Comparison of ENCODE assay signal across 25 cellular contexts in the genomic region with DNA sequence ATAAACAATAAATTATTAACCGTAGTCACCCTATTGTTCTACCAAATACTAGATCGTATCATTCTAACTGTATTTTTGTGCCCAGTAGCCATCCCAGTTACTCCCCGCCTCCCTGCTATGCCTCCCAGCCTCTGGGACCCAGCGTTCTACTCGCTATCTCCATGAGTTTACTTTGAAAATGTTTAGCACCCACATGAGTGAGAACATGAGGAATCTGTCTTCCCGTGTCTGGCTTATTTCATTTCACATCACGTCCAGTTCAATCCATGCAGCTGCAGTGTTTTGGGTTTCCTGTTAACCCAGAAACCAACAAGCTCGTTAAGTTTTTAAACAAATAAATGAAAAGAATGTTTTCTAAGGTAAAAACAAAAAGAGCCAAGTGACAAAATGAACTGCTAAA.
DNase-seq lines count a peak whose midpoint lies in the region; ATAC-seq, FAIRE-seq and TF ChIP-seq lines count a peak whose summit lies in the region.
"Had no signal": no experiment of that assay in that cellular context is flagged by ENCODE, and none has a peak within 500 bp of the region (broad histone marks: within the 10 kb centered on the region; RNA-seq: fewer than 3 reads in every experiment).

No MANE protein-coding gene starts in this region.

- CTCF ChIA-PET in A549 (lab: Yijun Ruan, JAX), result no interaction called here
- CTCF ChIA-PET in PC-9 (lab: Charles Lee), result no interaction called here

- no peaks in the 10 kb centered on the region for H3K9me3 ChIP-seq in A549
- no peaks in the 10 kb centered on the region for H3K9me3 ChIP-seq in hepatocyte (ENCODE audit: low read depth)
- no peaks in the 10 kb centered on the region for H3K9me3 ChIP-seq in PC-9 (ENCODE audit: insufficient read depth, low read depth)
- H3K9me3 ChIP-seq: body of pancreas, tibial artery had no signal

- TF ChIP-seq CTCF in A549 (IDR thresholded peaks at IDR 0.05) (no peak), coronary artery (IDR thresholded peaks at IDR 0.05) (no peak), hepatocyte (IDR thresholded peaks at IDR 0.05; ENCODE audit: poor library complexity) (no peak), progenitor cell of endocrine pancreas (IDR thresholded peaks at IDR 0.05; ENCODE audit: unreplicated experiment) (no peak), PC-9 (conservative IDR thresholded peaks at IDR 0.05) (no peak)

- TF ChIP-seq RAD21 in A549 (conservative IDR thresholded peaks at IDR 0.05 in 1 of 2, IDR thresholded peaks at IDR 0.05 in 1 of 2), result no peak

- BruUV-seq in PC-9 (replicated peaks; lab: Mats Ljungman, UMichigan), result no TSS peak

- H3K4me3 ChIP-seq in A549 (no peak overlapping the region), coronary artery (no peak overlapping the region), hepatocyte (no peak overlapping the region), PC-9 (no peak overlapping the region)
- H3K4me3 ChIP-seq: body of pancreas, tibial artery had no signal

- peaks cover 20% of the 10 kb centered on the region for H3K36me3 Mint-ChIP-seq in progenitor cell of endocrine pancreas (ENCODE audit: insufficient read depth)
- H3K36me3 Mint-ChIP-seq: natural killer cell had no signal

- no peak overlapping the region for H3K4me3 Mint-ChIP-seq in progenitor cell of endocrine pancreas (ENCODE audit: low read depth)
- H3K4me3 Mint-ChIP-seq: activated B cell treated with CpG ODN at 0.5 μM for 24 hours; activated CD8-positive, alpha-beta memory T cell treated with anti-CD3 and anti-CD28 coated beads, Interleukin-2, amount 10 ng/mL, durations not matched to agents 7 days and 5 days; activated naive CD8-positive, alpha-beta T cell treated with anti-CD3 and anti-CD28 coated beads, Interleukin-2, amount 50 U/mL, for 24 hours; CD4-positive, alpha-beta memory T cell; natural killer cell; stimulated activated naive CD8-positive, alpha-beta T cell treated with anti-CD3 and anti-CD28 coated beads, Interleukin-15, Interleukin-2, amounts not matched to agents 100 ng/mL and 50 ng/mL, for 24 hours had no signal

- no peaks in the 10 kb centered on the region for H3K27me3 Mint-ChIP-seq in progenitor cell of endocrine pancreas
- H3K27me3 Mint-ChIP-seq: activated B cell treated with CpG ODN at 0.5 μM for 24 hours; activated CD8-positive, alpha-beta memory T cell treated with anti-CD3 and anti-CD28 coated beads, Interleukin-2, amount 10 ng/mL, durations not matched to agents 7 days and 5 days; activated naive CD8-positive, alpha-beta T cell treated with anti-CD3 and anti-CD28 coated beads, Interleukin-2, amount 50 U/mL, for 24 hours; CD4-positive, alpha-beta memory T cell; stimulated activated naive CD8-positive, alpha-beta T cell treated with anti-CD3 and anti-CD28 coated beads, Interleukin-15, Interleukin-2, amounts not matched to agents 100 ng/mL and 50 ng/mL, for 24 hours had no signal

- peaks cover 10% of the 10 kb centered on the region for H3K9me3 Mint-ChIP-seq in progenitor cell of endocrine pancreas (ENCODE audit: low read depth)
- H3K9me3 Mint-ChIP-seq: activated B cell treated with CpG ODN at 0.5 μM for 24 hours; stimulated activated naive CD8-positive, alpha-beta T cell treated with anti-CD3 and anti-CD28 coated beads, Interleukin-15, Interleukin-2, amounts not matched to agents 100 ng/mL and 50 ng/mL, for 24 hours had no signal

- no peak overlapping the region for H3K27ac ChIP-seq in A549
- H3K27ac ChIP-seq in coronary artery, result no peak overlapping the region
- H3K27ac ChIP-seq in hepatocyte, result peak overlapping the region; percentile 70
- no peak overlapping the region for H3K27ac ChIP-seq in PC-9
- H3K27ac ChIP-seq: body of pancreas had no signal

- POLR2A ChIA-PET in A549 (lab: Yijun Ruan, JAX), result no interaction called here
- POLR2A ChIA-PET in PC-9 (lab: Charles Lee; ENCODE audit: unreplicated experiment), result no interaction called here

- H2AFZ ChIP-seq in hepatocyte (no peak overlapping the region), PC-9 (no peak overlapping the region)

- H3K9me2 ChIP-seq in hepatocyte (replicated peaks; ENCODE audit: insufficient read depth), result no peaks in the 10 kb centered on the region
- H3K9me2 ChIP-seq in PC-9 (ENCODE audit: insufficient read depth), result no peaks in the 10 kb centered on the region

- intact Hi-C loops in PC-9 (cut with micrococcal nuclease; ENCODE audit: unreplicated experiment), result no loop called here

- TF ChIP-seq POLR2A in A549 (IDR thresholded peaks at IDR 0.05; ENCODE audit: low read length), result no peak

- no peaks in the 10 kb centered on the region for H3K4me1 Mint-ChIP-seq in progenitor cell of endocrine pancreas (ENCODE audit: low read depth)
- H3K4me1 Mint-ChIP-seq: activated B cell treated with CpG ODN at 0.5 μM for 24 hours, natural killer cell had no signal

- FAIRE-seq in A549 (lab: Jason Lieb, UNC), result peak; percentile 36
- FAIRE-seq: GM12891, H1 had no signal

- no peaks in the 10 kb centered on the region for H3K79me2 ChIP-seq in hepatocyte
- no peaks in the 10 kb centered on the region for H3K79me2 ChIP-seq in PC-9 (ENCODE audit: low read depth)

- peak overlapping the region; percentile 23 for H3K27ac Mint-ChIP-seq in progenitor cell of endocrine pancreas
- H3K27ac Mint-ChIP-seq: activated B cell treated with CpG ODN at 0.5 μM for 24 hours; activated CD8-positive, alpha-beta memory T cell treated with anti-CD3 and anti-CD28 coated beads, Interleukin-2, amount 10 ng/mL, durations not matched to agents 7 days and 5 days; activated naive CD8-positive, alpha-beta T cell treated with anti-CD3 and anti-CD28 coated beads, Interleukin-2, amount 50 U/mL, for 24 hours; natural killer cell; stimulated activated naive CD8-positive, alpha-beta T cell treated with anti-CD3 and anti-CD28 coated beads, Interleukin-15, Interleukin-2, amounts not matched to agents 100 ng/mL and 50 ng/mL, for 24 hours had no signal

- 92% methylated on average over 8 of the region's 8 CpGs for WGBS in A549 (ENCODE audit: missing lambda C conversion rate)
- 62% methylated on average over 8 of the region's 8 CpGs for WGBS in hepatocyte (ENCODE audit: low lambda C conversion rate, missing lambda C conversion rate)

- no peaks in the 10 kb centered on the region for H3F3A ChIP-seq in PC-9 (ENCODE audit: insufficient read depth, low read depth)

- no peaks in the 10 kb centered on the region for H3K36me3 ChIP-seq in hepatocyte (replicated peaks; ENCODE audit: insufficient read depth, low read depth)
- H3K36me3 ChIP-seq in PC-9 (ENCODE audit: low read depth), result no peaks in the 10 kb centered on the region

- no peak for ATAC-seq in A549
- ATAC-seq: activated CD8-positive, alpha-beta memory T cell treated with anti-CD3 and anti-CD28 coated beads, Interleukin-2, amount 10 ng/mL, durations not matched to agents 7 days and 5 days; activated naive CD8-positive, alpha-beta T cell treated with anti-CD3 and anti-CD28 coated beads, Interleukin-2, amount 50 U/mL, for 24 hours; body of pancreas; natural killer cell had no signal

- no peaks in the 10 kb centered on the region for H3K4me1 ChIP-seq in A549
- peaks cover 19% of the 10 kb centered on the region for H3K4me1 ChIP-seq in hepatocyte (ENCODE audit: insufficient read depth)
- no peaks in the 10 kb centered on the region for H3K4me1 ChIP-seq in PC-9 (replicated peaks; ENCODE audit: insufficient read depth)
- H3K4me1 ChIP-seq: body of pancreas had no signal

- DNase-seq in A549 (ENCODE audit: low read depth in 1 of 2, low spot score in 1 of 2) (no peak), coronary artery (ENCODE audit: low spot score) (peak; percentile 33), hepatocyte (ENCODE audit: low spot score) (no peak), progenitor cell of endocrine pancreas (ENCODE audit: low spot score, unreplicated experiment) (no peak), PC-9 (no peak), NCI-H1930 (lab: John Stamatoyannopoulos, UW) (no peak), SKM-1 treated with dmso at 0.1 percent for 144 hours (lab: John Stamatoyannopoulos, UW; ENCODE audit: unreplicated experiment) (no peak)
- DNase-seq in stimulated activated CD4-positive, alpha-beta T cell treated with anti-CD3 and anti-CD28 coated beads, Interleukin-4, amount 100 ng/mL, for 1 hour, result no peak
- DNase-seq: activated B cell treated with CpG ODN at 0.5 μM for 24 hours; activated CD8-positive, alpha-beta memory T cell treated with anti-CD3 and anti-CD28 coated beads, Interleukin-2, amount 10 ng/mL, durations not matched to agents 7 days and 5 days; activated naive CD8-positive, alpha-beta T cell treated with anti-CD3 and anti-CD28 coated beads, Interleukin-2, amount 50 U/mL, for 24 hours; activated T-cell treated with anti-CD3 and anti-CD28 coated beads, Interleukin-2, amount 50 U/mL, for 48 hours; body of pancreas; CD4-positive, alpha-beta memory T cell; EL; foreskin fibroblast; hippocampal formation; natural killer cell; NCI-H2171 treated with DMSO at 0.1 percent for 48 hours; NCI-H524; SHP77 treated with DMSO at 0.1 percent for 48 hours; tibial artery had no signal

- no peak for TF ChIP-seq EP300 in A549 (IDR thresholded peaks at IDR 0.05)

- H3K4me2 ChIP-seq in A549 (no peak overlapping the region), hepatocyte (peak overlapping the region; percentile 23), PC-9 (no peak overlapping the region)

- H3K27me3 ChIP-seq in hepatocyte (no peaks in the 10 kb centered on the region), PC-9 (ENCODE audit: insufficient read depth, low read depth) (no peaks in the 10 kb centered on the region)
- H3K27me3 ChIP-seq: body of pancreas, tibial artery had no signal

- no peaks in the 10 kb centered on the region for H4K20me1 ChIP-seq in hepatocyte (ENCODE audit: insufficient read depth, poor library complexity, severe bottlenecking)
- H4K20me1 ChIP-seq in PC-9 (ENCODE audit: insufficient read depth), result no peaks in the 10 kb centered on the region; the same call in 1 of the 2 replicates

TF ChIP-seq in A549, 52 proteins besides CTCF, POLR2A, EP300 and RAD21 (continues in another document):
- TF ChIP-seq RFX5 (IDR thresholded peaks at IDR 0.05) (no peak), EHMT2 (IDR thresholded peaks at IDR 0.05; ENCODE audit: low read depth) (no peak), HOXB13 (CRISPR knock-in tag; IDR thresholded peaks at IDR 0.05; ENCODE audit: low read depth) (no peak)
- TF ChIP-seq, protein P1, sequence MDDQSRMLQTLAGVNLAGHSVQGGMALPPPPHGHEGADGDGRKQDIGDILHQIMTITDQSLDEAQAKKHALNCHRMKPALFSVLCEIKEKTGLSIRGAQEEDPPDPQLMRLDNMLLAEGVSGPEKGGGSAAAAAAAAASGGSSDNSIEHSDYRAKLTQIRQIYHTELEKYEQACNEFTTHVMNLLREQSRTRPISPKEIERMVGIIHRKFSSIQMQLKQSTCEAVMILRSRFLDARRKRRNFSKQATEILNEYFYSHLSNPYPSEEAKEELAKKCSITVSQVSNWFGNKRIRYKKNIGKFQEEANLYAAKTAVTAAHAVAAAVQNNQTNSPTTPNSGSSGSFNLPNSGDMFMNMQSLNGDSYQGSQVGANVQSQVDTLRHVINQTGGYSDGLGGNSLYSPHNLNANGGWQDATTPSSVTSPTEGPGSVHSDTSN (IDR thresholded peaks at IDR 0.05), result no peak
